ENCODE assay signal across 17 cellular contexts in the genomic region with DNA sequence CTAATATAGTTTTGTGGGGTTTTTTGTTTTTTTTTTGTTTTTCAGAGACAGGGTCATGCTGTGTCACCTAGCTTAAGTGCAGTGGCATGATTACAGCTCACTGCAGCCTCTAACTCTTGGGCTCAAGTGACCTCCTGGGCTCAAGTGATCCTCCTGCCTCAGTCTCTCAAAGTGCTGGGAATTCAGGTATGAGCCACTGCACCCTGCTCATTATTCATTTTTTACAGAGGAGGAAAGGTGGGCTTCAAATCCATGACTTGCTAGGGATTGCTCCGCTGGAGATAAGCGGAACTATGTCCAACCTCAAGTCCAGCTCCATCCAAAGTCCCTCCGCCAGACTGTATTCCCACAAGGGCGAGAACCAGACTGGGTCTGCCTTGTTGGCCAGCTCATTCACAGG. TPM values are rescaled to one million over a fixed set of nuclear protein-coding genes. Genes with fewer than 3 reads are reported as not detected.
DNase-seq lines count a peak whose midpoint lies in the region; ATAC-seq and TF ChIP-seq lines count a peak whose summit lies in the region.
"Had no signal": no experiment of that assay in that cellular context is flagged by ENCODE, and none has a peak within 500 bp of the region (broad histone marks: within the 10 kb centered on the region; RNA-seq: fewer than 3 reads in every experiment).

No MANE protein-coding gene starts in this region.

- intact Hi-C loops in psoas muscle (cut with DNase I), result no loop called here
- intact Hi-C loops in breast epithelium (cut with DNase I; ENCODE audit: low total_unique reads), result no loop called here

- H3K36me3 ChIP-seq in neutrophil, result no peaks in the 10 kb centered on the region
- H3K36me3 ChIP-seq in psoas muscle (ENCODE audit: insufficient read depth in 1 of 2, low read depth in 1 of 2), result no peaks in the 10 kb centered on the region
- no peaks in the 10 kb centered on the region for H3K36me3 ChIP-seq in breast epithelium
- H3K36me3 ChIP-seq: BE2C had no signal

- ATAC-seq in psoas muscle, result no peak
- ATAC-seq: A549, HCT116, HepG2 had no signal

- no peak for TF ChIP-seq CTCF in neutrophil (IDR thresholded peaks at IDR 0.05)
- no peak for TF ChIP-seq CTCF in psoas muscle (IDR thresholded peaks at IDR 0.05)
- no peak for TF ChIP-seq CTCF in breast epithelium (IDR thresholded peaks at IDR 0.05)

- H3K4me1 ChIP-seq in neutrophil (ENCODE audit: control insufficient read depth in 1 of 2, insufficient read depth in 1 of 2, low read depth in 1 of 2, low read length in 1 of 2) (peaks cover 65 to 69% of the 10 kb centered on the region in 2 experiments), psoas muscle (no peaks in the 10 kb centered on the region), breast epithelium (no peaks in the 10 kb centered on the region)
- H3K4me1 ChIP-seq: A549, BE2C had no signal

- 92 to 96% (median 95%) methylated on average over 4 of the region's 4 CpGs for WGBS in psoas muscle, 3 donors

- peak; percentile 36 for DNase-seq in activated CD8-positive, alpha-beta memory T cell treated with anti-CD3 and anti-CD28 coated beads, Interleukin-2, amount 50 U/mL, for 48 hours
- DNase-seq in NCI-H524 (lab: John Stamatoyannopoulos, UW), result no peak
- no peak for DNase-seq in psoas muscle
- no peak for DNase-seq in stimulated activated CD4-positive, alpha-beta T cell treated with anti-CD3 and anti-CD28 coated beads, Interleukin-12 subunit alpha, Interleukin-12 subunit beta, amount 100 ng/mL, for 4 hours
- DNase-seq in breast epithelium (ENCODE audit: low spot score in 2 of 2), result no peak
- DNase-seq: BE2C; CD4-positive, alpha-beta memory T cell; DMS153; DND-41; GF-D8 had no signal

- no peaks in the 10 kb centered on the region for H3K27me3 ChIP-seq in neutrophil
- no peaks in the 10 kb centered on the region for H3K27me3 ChIP-seq in psoas muscle (ENCODE audit: insufficient read depth in 3 of 3, low read length in 2 of 3)
- no peaks in the 10 kb centered on the region for H3K27me3 ChIP-seq in breast epithelium
- H3K27me3 ChIP-seq: BE2C had no signal

- no peak overlapping the region for H3K4me3 ChIP-seq in neutrophil (ENCODE audit: low read depth in 1 of 2, low read length in 1 of 2)
- no peak overlapping the region for H3K4me3 ChIP-seq in psoas muscle
- no peak overlapping the region for H3K4me3 ChIP-seq in breast epithelium
- H3K4me3 ChIP-seq: A549 had no signal

- no peaks in the 10 kb centered on the region for H3K9me3 ChIP-seq in neutrophil
- no peaks in the 10 kb centered on the region for H3K9me3 ChIP-seq in psoas muscle
- H3K9me3 ChIP-seq in breast epithelium, result no peaks in the 10 kb centered on the region
- H3K9me3 ChIP-seq: A549, BE2C had no signal

- H3K27ac ChIP-seq in cingulate gyrus (ENCODE audit: low read depth, low read length), result peak overlapping the region; percentile 11
- H3K27ac ChIP-seq in neutrophil, result peak overlapping the region; percentile 99
- H3K27ac ChIP-seq in temporal lobe (ENCODE audit: low read depth, low read length), result peak overlapping the region; percentile 94
- H3K27ac ChIP-seq in psoas muscle, result no peak overlapping the region
- H3K27ac ChIP-seq in breast epithelium, result no peak overlapping the region
- H3K27ac ChIP-seq: A549, C4-2B had no signal

- no peak for TF ChIP-seq POLR2A in breast epithelium (IDR thresholded peaks at IDR 0.05)

RNA-seq across cellular contexts. Expression of a gene that starts 8.0 kb away (rescaled TPM):
- total RNA-seq in temporal lobe (not detected), psoas muscle (under 1 TPM in 2 of 4 donors, not detected in 2; 0.15 to 0.32 TPM), breast epithelium (10 to 100 TPM in 1 of 3 donors, 1 to 10 TPM in 1, under 1 TPM in 1; 0.15 to 11.1 (median 1.1) TPM)
- polyA plus RNA-seq in psoas muscle, result 1 to 10 TPM in 1 of 3 donors, under 1 TPM in 2; 0.05 to 2.5 (median 0.08) TPM
- polyA plus RNA-seq: CD4-positive, alpha-beta memory T cell had no signal

RNA-seq across cellular contexts. Expression of a gene that starts 59.6 kb away (rescaled TPM):
- total RNA-seq in temporal lobe (60.2 TPM), psoas muscle (1 to 10 TPM in 3 of 4 donors, under 1 TPM in 1; 0.61 to 1.8 (median 1.2) TPM), breast epithelium (1 to 10 TPM; 1.3 to 4.9 (median 2.9) TPM)
- under 1 TPM; 0.44 to 0.73 (median 0.65) TPM for polyA plus RNA-seq in psoas muscle

Comparison
In these comparisons a context has a peak if more than half of its experiments do, and no peak if none do; other contexts are left out.
1. H3K27ac ChIP-seq: peak in cingulate gyrus (single experiment), neutrophil (single experiment) and temporal lobe (single experiment); none in psoas muscle (single experiment) and breast epithelium (0 of 2).
2. RNA of a gene that starts 59.6 kb away (total RNA-seq): 60.2 TPM in temporal lobe (single experiment); 1.3 to 4.9 TPM in breast epithelium and 0.61 to 1.8 TPM in psoas muscle; every median in the first group is over 10 times any median in the second.